ENCODE assay signal across 19 cellular contexts in the genomic region with DNA sequence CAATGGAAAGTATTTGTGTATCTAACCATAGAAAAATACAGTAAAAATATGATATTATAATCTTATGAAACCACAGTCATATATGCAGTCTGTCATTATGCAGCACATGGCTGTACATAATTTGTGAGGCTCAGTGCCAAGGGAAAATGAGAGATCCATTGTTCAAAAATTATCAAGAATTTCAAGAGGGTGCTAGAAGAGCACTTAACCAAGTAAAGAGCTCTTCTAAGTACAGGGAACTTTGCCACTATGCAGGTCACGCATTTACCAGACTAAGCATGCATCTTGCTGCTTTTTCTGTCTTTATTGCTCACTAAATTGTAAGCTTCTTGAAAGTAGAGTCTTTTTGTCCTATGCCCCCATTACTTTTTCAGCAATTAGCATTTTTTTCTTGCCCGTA.
DNase-seq lines count a peak whose midpoint lies in the region; ATAC-seq lines count a peak whose summit lies in the region.
"Had no signal": no experiment of that assay in that cellular context is flagged by ENCODE, and none has a peak within 500 bp of the region (broad histone marks: within the 10 kb centered on the region; RNA-seq: fewer than 3 reads in every experiment).

No MANE protein-coding gene starts in this region.

- intact Hi-C loops in Right ventricle myocardium inferior (cut with DNase I) (no loop called here), left cardiac atrium (cut with DNase I) (no loop called here)

- DNase-seq in Right ventricle myocardium inferior (ENCODE audit: missing footprints), result no peak
- DNase-seq in left cardiac atrium, result no peak
- peak; percentile 82 for DNase-seq in NCI-H1436 (lab: John Stamatoyannopoulos, UW)
- DNase-seq in NCI-H345 treated with DMSO at 0.1 percent for 48 hours (lab: John Stamatoyannopoulos, UW; ENCODE audit: unreplicated experiment), result peak; percentile 51
- DNase-seq in activated CD4-positive, alpha-beta T cell treated with anti-CD3 and anti-CD28 coated beads, Interleukin-2, amount 50 U/mL, for 4 hours, result no peak
- no peak for DNase-seq in stimulated activated CD8-positive, alpha-beta memory T cell treated with anti-CD3 and anti-CD28 coated beads, Interleukin-4, amount 100 ng/mL, for 48 hours
- no peak for DNase-seq in NCI-H774 (lab: John Stamatoyannopoulos, UW)
- DNase-seq: CD4-positive, alpha-beta memory T cell; DMS153; GOT3; Kasumi-1; MG63; NCI-H146; NCI-H2171; NCI-H446 treated with DMSO at 0.1 percent for 48 hours; PC-3; RPMI8226; T-helper 1 cell had no signal

- ATAC-seq in Right ventricle myocardium inferior (peak; percentile 50), left cardiac atrium (no peak)
- ATAC-seq: HCT116, PC-3 had no signal

Comparison
In these comparisons a context has a peak if more than half of its experiments do, and no peak if none do; other contexts are left out.
1. DNase-seq: peak in NCI-H1436 (single experiment) and NCI-H345 treated with DMSO at 0.1 percent for 48 hours (single experiment); none in Right ventricle myocardium inferior (single experiment), left cardiac atrium (single experiment), activated CD4-positive, alpha-beta T cell treated with anti-CD3 and anti-CD28 coated beads, Interleukin-2, amount 50 U/mL, for 4 hours (0 of 2), stimulated activated CD8-positive, alpha-beta memory T cell treated with anti-CD3 and anti-CD28 coated beads, Interleukin-4, amount 100 ng/mL, for 48 hours (single experiment) and NCI-H774 (single experiment).